9 cellular contexts compared by ENCODE assay signal in genomic region chr13:108895220-108895704, GRCh38.
DNase-seq lines count a peak whose midpoint lies in the region; ATAC-seq, FAIRE-seq and TF ChIP-seq lines count a peak whose summit lies in the region.
"Had no signal": no experiment of that assay in that cellular context is flagged by ENCODE, and none has a peak within 500 bp of the region (broad histone marks: within the 10 kb centered on the region; RNA-seq: fewer than 3 reads in every experiment).

No MANE protein-coding gene starts in this region.

- no peak overlapping the region for H3K4me3 Mint-ChIP-seq in activated CD4-positive, alpha-beta T cell treated with anti-CD3 and anti-CD28 coated beads for 36 hours

- peak; percentile 80 for TF ChIP-seq RAD21 in neural cell (conservative IDR thresholded peaks at IDR 0.05)

- no peak for FAIRE-seq in D721Med (lab: Jason Lieb, UNC)
- peak; percentile 93 for FAIRE-seq in colon (lab: Jason Lieb, UNC)

- no peak overlapping the region for H3K9ac ChIP-seq in neural cell (ENCODE audit: low read length)

- no peaks in the 10 kb centered on the region for H3K9me3 ChIP-seq in HEK293 (ENCODE audit: control insufficient read depth, insufficient read depth, low read depth, low read length)
- H3K9me3 ChIP-seq in neural cell (ENCODE audit: low read length) = no peaks in the 10 kb centered on the region
- H3K9me3 ChIP-seq: SJCRH30 had no signal

- H3K79me2 ChIP-seq in neural cell (replicated peaks; ENCODE audit: insufficient read depth, low read length) = no peaks in the 10 kb centered on the region

- TF ChIP-seq CTCF in D721Med (IDR thresholded peaks at IDR 0.05; ENCODE audit: insufficient read depth, missing control alignments) (peak; percentile 66), HEK293 (tag by site-specific recombination; IDR thresholded peaks at IDR 0.05) (no peak), neural cell (IDR thresholded peaks at IDR 0.05; ENCODE audit: poor library complexity, severe bottlenecking) (peak; percentile 79)

- H4K20me1 ChIP-seq in neural cell (ENCODE audit: insufficient read depth) = no peaks in the 10 kb centered on the region

- intact Hi-C loops in activated CD4-positive, alpha-beta T cell treated with anti-CD3 and anti-CD28 coated beads for 36 hours (cut with DNase I, micrococcal nuclease) = loop anchor here (1.0 to 5.0 kb wide), 7 partner anchors 553 to 1683 kb away; no protein-coding TSS in a partner anchor

- H3K27me3 ChIP-seq in neural cell (ENCODE audit: insufficient read depth, low read depth, low read length) = no peaks in the 10 kb centered on the region
- H3K27me3 ChIP-seq: SJCRH30 had no signal

- H3K4me2 ChIP-seq in neural cell (ENCODE audit: low read length) = no peak overlapping the region

- no peak for ATAC-seq in activated CD4-positive, alpha-beta T cell treated with anti-CD3 and anti-CD28 coated beads for 36 hours
- no peak for ATAC-seq in stimulated activated naive CD8-positive, alpha-beta T cell treated with anti-CD3 and anti-CD28 coated beads, Interleukin-15, Interleukin-2, amounts not matched to agents 100 U/mL and 50 U/mL, for 24 hours

- no peaks in the 10 kb centered on the region for H3K36me3 Mint-ChIP-seq in activated CD4-positive, alpha-beta T cell treated with anti-CD3 and anti-CD28 coated beads for 36 hours (ENCODE audit: low read depth)

- peaks cover 10% of the 10 kb centered on the region for H3K27me3 Mint-ChIP-seq in activated CD4-positive, alpha-beta T cell treated with anti-CD3 and anti-CD28 coated beads for 36 hours

- H3K4me1 Mint-ChIP-seq in activated CD4-positive, alpha-beta T cell treated with anti-CD3 and anti-CD28 coated beads for 36 hours = peaks cover 11% of the 10 kb centered on the region

- no peaks in the 10 kb centered on the region for H3K4me1 ChIP-seq in HEK293 (ENCODE audit: control insufficient read depth, insufficient read depth, low read length)
- H3K4me1 ChIP-seq: SJCRH30 had no signal

- CTCF ChIA-PET in HEK293 (lab: Yijun Ruan, JAX) = interaction anchor here (0.5 to 3.3 kb wide), 16 partner anchors 21 to 694 kb away, joined by 3 to 15 read pairs (median 4); no protein-coding TSS in a partner anchor
- CTCF ChIA-PET in activated CD4-positive, alpha-beta T cell treated with anti-CD3 and anti-CD28 coated beads for 36 hours (lab: Charles Lee) = interaction anchor here (0.6 to 2.1 kb wide), 21 partner anchors 10 to 945 kb away, joined by 3 to 9 read pairs (median 3); no protein-coding TSS in a partner anchor

- H3K4me3 ChIP-seq in HEK293 (ENCODE audit: low read depth, low read length) (no peak overlapping the region), neural cell (ENCODE audit: low read length) (no peak overlapping the region)
- H3K4me3 ChIP-seq: SJCRH30 had no signal

- POLR2A ChIA-PET in HEK293 (lab: Yijun Ruan, JAX) = no interaction called here
- POLR2A ChIA-PET in activated CD4-positive, alpha-beta T cell treated with anti-CD3 and anti-CD28 coated beads for 36 hours (lab: Charles Lee) = no interaction called here

- DNase-seq in D721Med (ENCODE audit: insufficient read length, low spot score) (no peak), NCI-H774 (lab: John Stamatoyannopoulos, UW) (peak; percentile 83), OCI-M2 (lab: John Stamatoyannopoulos, UW; ENCODE audit: unreplicated experiment) (no peak)
- DNase-seq in activated CD4-positive, alpha-beta T cell treated with anti-CD3 and anti-CD28 coated beads for 36 hours = no peak
- no peak for DNase-seq in stimulated activated naive CD8-positive, alpha-beta T cell treated with anti-CD3 and anti-CD28 coated beads, Interleukin-15, Interleukin-2, amounts not matched to agents 100 U/mL and 50 U/mL, for 24 hours

- H3K27ac ChIP-seq in HEK293 (ENCODE audit: extremely low read depth, low read depth, low read length) (no peak overlapping the region), neural cell (ENCODE audit: low read length) (no peak overlapping the region)
- H3K27ac ChIP-seq: SJCRH30 had no signal

- H3K27ac Mint-ChIP-seq in activated CD4-positive, alpha-beta T cell treated with anti-CD3 and anti-CD28 coated beads for 36 hours = no peak overlapping the region

- H2AFZ ChIP-seq in neural cell (ENCODE audit: low read depth, low read length) = no peak overlapping the region

- no peaks in the 10 kb centered on the region for H3K9me2 ChIP-seq in neural cell (ENCODE audit: insufficient read depth, low read length)

- H3F3A ChIP-seq in neural cell (ENCODE audit: insufficient read depth, low read length, poor library complexity, severe bottlenecking) = no peaks in the 10 kb centered on the region

- H3K36me3 ChIP-seq in HEK293 (ENCODE audit: control insufficient read depth in 2 of 2, insufficient read depth in 1 of 2, low read length in 2 of 2) (no peaks in the 10 kb centered on the region), neural cell (ENCODE audit: insufficient read depth, low read length) (no peaks in the 10 kb centered on the region)
- H3K36me3 ChIP-seq: SJCRH30 had no signal

- H3K9me3 Mint-ChIP-seq in activated CD4-positive, alpha-beta T cell treated with anti-CD3 and anti-CD28 coated beads for 36 hours (ENCODE audit: low read depth) = no peaks in the 10 kb centered on the region

- TF ChIP-seq EP300 in neural cell (conservative IDR thresholded peaks at IDR 0.05; ENCODE audit: poor library complexity, severe bottlenecking) = no peak

TF ChIP-seq in HEK293, 187 proteins besides CTCF, POLR2A, EP300 and RAD21:
- TF ChIP-seq ZNF624 (tag by site-specific recombination; IDR thresholded peaks at IDR 0.05) (no peak), ZNF654 (tag by site-specific recombination; IDR thresholded peaks at IDR 0.05; ENCODE audit: low read depth) (peak; percentile 30; the same call in 1 of the 2 replicates)

TF ChIP-seq in neural cell, 6 proteins besides CTCF, POLR2A, EP300 and RAD21:
- TF ChIP-seq REST (IDR thresholded peaks at IDR 0.05; ENCODE audit: borderline replicate concordance) = no peak
- peak; percentile 78 for TF ChIP-seq SMC3 (conservative IDR thresholded peaks at IDR 0.05; ENCODE audit: poor library complexity)
- TF ChIP-seq POLR2AphosphoS5 (IDR thresholded peaks at IDR 0.05) = no peak
TF ChIP-seq in neural cell: peak in this region for 1.
